Comparison of ENCODE assay signal across 16 cellular contexts in the genomic region with DNA sequence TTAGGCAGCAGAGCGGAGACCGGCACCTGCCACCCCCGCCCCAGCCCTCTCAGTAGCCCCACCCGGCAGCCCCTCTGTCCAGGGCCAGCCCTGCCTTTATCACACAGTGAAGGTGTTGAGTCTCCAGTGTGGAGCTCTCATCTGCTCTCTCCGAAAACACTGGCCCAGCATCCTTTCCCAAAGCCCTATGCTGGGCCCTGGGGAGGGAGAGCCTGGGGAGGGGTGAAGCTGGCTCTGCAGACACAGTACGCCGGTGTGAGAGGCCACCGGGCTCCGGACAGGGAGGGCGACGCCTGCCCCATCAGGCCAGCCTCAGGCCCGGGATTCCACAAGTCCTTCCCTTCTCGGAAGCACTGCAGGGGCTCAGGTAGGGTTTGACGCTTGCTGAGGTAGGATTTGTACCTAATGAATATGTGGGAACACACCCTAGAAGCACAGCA.
DNase-seq lines count a peak whose midpoint lies in the region; ATAC-seq and TF ChIP-seq lines count a peak whose summit lies in the region.
"Had no signal": no experiment of that assay in that cellular context is flagged by ENCODE, and none has a peak within 500 bp of the region (broad histone marks: within the 10 kb centered on the region; RNA-seq: fewer than 3 reads in every experiment).

No MANE protein-coding gene starts in this region.

- H3K4me1 Mint-ChIP-seq in WTC11 (peaks cover 15% of the 10 kb centered on the region), nephron progenitor cell (peaks cover 88% of the 10 kb centered on the region)

- POLR2A ChIA-PET in WTC11 (lab: Charles Lee), result no interaction called here

- H3K27me3 Mint-ChIP-seq in WTC11 (ENCODE audit: low read depth) (peaks cover 69% of the 10 kb centered on the region), nephron progenitor cell (ENCODE audit: low read depth, poor library complexity) (peaks cover 13% of the 10 kb centered on the region)

- H3K27me3 ChIP-seq in right atrium auricular region (no peaks in the 10 kb centered on the region), trophoblast cell (ENCODE audit: insufficient read depth, low read length) (no peaks in the 10 kb centered on the region)

- no peak overlapping the region for H3K23ac ChIP-seq in trophoblast cell (ENCODE audit: low read length)

- no CpG with 5 or more reads among the region's 14 CpGs for WGBS in trophoblast cell (ENCODE audit: extremely low coverage, insufficient coverage, insufficient read length)

- H3K36me3 Mint-ChIP-seq in WTC11 (0 out of 2 replicates have a peak, but pooled peaks cover under 1% of the 10 kb centered on the region), nephron progenitor cell (ENCODE audit: low read depth) (peaks cover 9% of the 10 kb centered on the region)

- peaks cover 3% of the 10 kb centered on the region for H3K79me1 ChIP-seq in trophoblast cell (ENCODE audit: low read length)

- TF ChIP-seq CTCF in right atrium auricular region (IDR thresholded peaks at IDR 0.05) (no peak), WTC11 (IDR thresholded peaks at IDR 0.05) (no peak), nephron progenitor cell (IDR thresholded peaks at IDR 0.05) (no peak)

- H3K9me3 Mint-ChIP-seq in WTC11 (peaks cover 3% of the 10 kb centered on the region), nephron progenitor cell (peaks cover 10% of the 10 kb centered on the region)

- no peak for ATAC-seq in left cardiac atrium
- peak; percentile 22; the same call in 1 of the 2 replicates for ATAC-seq in WTC11
- ATAC-seq in activated CD4-positive, CD25-positive, alpha-beta regulatory T cell treated with anti-CD3 and anti-CD28 coated beads, Interleukin-2, amount 50 U/mL, for 24 hours, result no peak
- ATAC-seq: A549 had no signal

- H2BK12ac ChIP-seq in trophoblast cell (ENCODE audit: low read length), result no peak overlapping the region

- H3K4me3 Mint-ChIP-seq in WTC11, result no peak overlapping the region
- peak overlapping the region; percentile 56 for H3K4me3 Mint-ChIP-seq in nephron progenitor cell
- H3K4me3 Mint-ChIP-seq: CD4-positive, alpha-beta T cell had no signal

- H3K4ac ChIP-seq in trophoblast cell (ENCODE audit: low read depth, low read length), result no peak overlapping the region

- no peak overlapping the region for H3K4me2 ChIP-seq in trophoblast cell (ENCODE audit: low read length)
- H3K4me2 ChIP-seq: A549 had no signal

- DNase-seq in right atrium auricular region (ENCODE audit: low spot score) (peak; percentile 40), left cardiac atrium (no peak), WTC11 (ENCODE audit: low spot score) (no peak), nephron progenitor cell (no peak), trophoblast cell (no peak), NCI-H1436 treated with DMSO at 0.1 percent for 48 hours (lab: John Stamatoyannopoulos, UW) (no peak)
- DNase-seq: AML-193; Caco-2; CD4-positive, alpha-beta T cell; GDM1; GOT3 had no signal

- no peak overlapping the region for H2BK120ac ChIP-seq in trophoblast cell (ENCODE audit: insufficient read depth, low read length, poor library complexity)

- H3K27ac ChIP-seq in right atrium auricular region (no peak overlapping the region), trophoblast cell (ENCODE audit: low read depth, low read length) (no peak overlapping the region)
- H3K27ac ChIP-seq: 22Rv1, A549, C4-2B had no signal

- H3K18ac ChIP-seq in trophoblast cell (ENCODE audit: low read length), result no peak overlapping the region

- H3K4me3 ChIP-seq in right atrium auricular region (no peak overlapping the region), trophoblast cell (ENCODE audit: low read depth, low read length) (no peak overlapping the region)
- H3K4me3 ChIP-seq: A549, HAP-1 had no signal

- H4K91ac ChIP-seq in trophoblast cell (ENCODE audit: low read depth, low read length), result peak overlapping the region; percentile 30

- CTCF ChIA-PET in WTC11 (lab: Charles Lee), result interaction anchor here (1.5 kb wide), 1 partner anchor 106 kb away, joined by 11 read pairs; no protein-coding TSS in a partner anchor

- H3K4me1 ChIP-seq in right atrium auricular region, result peaks cover 0 to 8% of the 10 kb centered on the region in 2 donors
- peaks cover 15 to 18% of the 10 kb centered on the region in 2 experiments for H3K4me1 ChIP-seq in trophoblast cell (ENCODE audit: control insufficient read depth in 1 of 2, insufficient read depth in 2 of 2, low read length in 2 of 2)
- H3K4me1 ChIP-seq: A549, HAP-1 had no signal

- H2AFZ ChIP-seq in trophoblast cell (ENCODE audit: insufficient read depth, low read length, poor library complexity), result no peak overlapping the region

- no peak overlapping the region for H2BK5ac ChIP-seq in trophoblast cell (ENCODE audit: low read depth, low read length, poor library complexity)

- H4K8ac ChIP-seq in trophoblast cell (ENCODE audit: low read depth, low read length), result no peak overlapping the region

- no peak overlapping the region for H3K9ac ChIP-seq in trophoblast cell (ENCODE audit: low read length)

- H2AK5ac ChIP-seq in trophoblast cell (ENCODE audit: low read length), result no peak overlapping the region

- peaks cover 0 to 1% of the 10 kb centered on the region in 2 donors for H3K9me3 ChIP-seq in right atrium auricular region
- no peaks in the 10 kb centered on the region for H3K9me3 ChIP-seq in trophoblast cell (ENCODE audit: insufficient read depth, low read depth, low read length)
- H3K9me3 ChIP-seq: A549, Caco-2, HAP-1 had no signal

- H3K79me2 ChIP-seq in trophoblast cell (ENCODE audit: control insufficient read depth, insufficient read depth, low read length, poor library complexity), result no peaks in the 10 kb centered on the region

- intact Hi-C loops in left cardiac atrium (cut with DNase I), result no loop called here

- H3K36me3 ChIP-seq in right atrium auricular region, result no peaks in the 10 kb centered on the region
- no peaks in the 10 kb centered on the region for H3K36me3 ChIP-seq in trophoblast cell (ENCODE audit: control insufficient read depth in 1 of 2, insufficient read depth in 2 of 2, low read length in 2 of 2)
- H3K36me3 ChIP-seq: HAP-1 had no signal

- no peak overlapping the region for H4K12ac ChIP-seq in trophoblast cell (ENCODE audit: low read depth, low read length)

- H3K27ac Mint-ChIP-seq in WTC11, result no peak overlapping the region
- no peak overlapping the region for H3K27ac Mint-ChIP-seq in nephron progenitor cell
- H3K27ac Mint-ChIP-seq: CD4-positive, alpha-beta T cell had no signal

- no peak overlapping the region for H3K14ac ChIP-seq in trophoblast cell (ENCODE audit: low read length)

TF ChIP-seq in WTC11, 78 proteins besides CTCF, POLR2A, EP300 and RAD21 (continues in another document):
- TF ChIP-seq, protein P1, sequence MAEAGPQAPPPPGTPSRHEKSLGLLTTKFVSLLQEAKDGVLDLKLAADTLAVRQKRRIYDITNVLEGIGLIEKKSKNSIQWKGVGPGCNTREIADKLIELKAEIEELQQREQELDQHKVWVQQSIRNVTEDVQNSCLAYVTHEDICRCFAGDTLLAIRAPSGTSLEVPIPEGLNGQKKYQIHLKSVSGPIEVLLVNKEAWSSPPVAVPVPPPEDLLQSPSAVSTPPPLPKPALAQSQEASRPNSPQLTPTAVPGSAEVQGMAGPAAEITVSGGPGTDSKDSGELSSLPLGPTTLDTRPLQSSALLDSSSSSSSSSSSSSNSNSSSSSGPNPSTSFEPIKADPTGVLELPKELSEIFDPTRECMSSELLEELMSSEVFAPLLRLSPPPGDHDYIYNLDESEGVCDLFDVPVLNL (CRISPR knock-in tag; IDR thresholded peaks at IDR 0.05; ENCODE audit: borderline replicate concordance, low read depth), result no peak
- TF ChIP-seq ZNF138 (CRISPR knock-in tag; conservative IDR thresholded peaks at IDR 0.05) (no peak), NR2C2 (CRISPR knock-in tag; IDR thresholded peaks at IDR 0.05) (no peak), NFYB (CRISPR knock-in tag; conservative IDR thresholded peaks at IDR 0.05; ENCODE audit: low read depth) (no peak), GTF2I (CRISPR knock-in tag; conservative IDR thresholded peaks at IDR 0.05) (no peak)
- TF ChIP-seq, protein P2, sequence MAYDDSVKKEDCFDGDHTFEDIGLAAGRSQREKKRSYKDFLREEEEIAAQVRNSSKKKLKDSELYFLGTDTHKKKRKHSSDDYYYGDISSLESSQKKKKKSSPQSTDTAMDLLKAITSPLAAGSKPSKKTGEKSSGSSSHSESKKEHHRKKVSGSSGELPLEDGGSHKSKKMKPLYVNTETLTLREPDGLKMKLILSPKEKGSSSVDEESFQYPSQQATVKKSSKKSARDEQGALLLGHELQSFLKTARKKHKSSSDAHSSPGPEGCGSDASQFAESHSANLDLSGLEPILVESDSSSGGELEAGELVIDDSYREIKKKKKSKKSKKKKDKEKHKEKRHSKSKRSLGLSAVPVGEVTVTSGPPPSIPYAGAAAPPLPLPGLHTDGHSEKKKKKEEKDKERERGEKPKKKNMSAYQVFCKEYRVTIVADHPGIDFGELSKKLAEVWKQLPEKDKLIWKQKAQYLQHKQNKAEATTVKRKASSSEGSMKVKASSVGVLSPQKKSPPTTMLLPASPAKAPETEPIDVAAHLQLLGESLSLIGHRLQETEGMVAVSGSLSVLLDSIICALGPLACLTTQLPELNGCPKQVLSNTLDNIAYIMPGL (CRISPR knock-in tag; IDR thresholded peaks at IDR 0.05), result no peak
- TF ChIP-seq, protein P3, sequence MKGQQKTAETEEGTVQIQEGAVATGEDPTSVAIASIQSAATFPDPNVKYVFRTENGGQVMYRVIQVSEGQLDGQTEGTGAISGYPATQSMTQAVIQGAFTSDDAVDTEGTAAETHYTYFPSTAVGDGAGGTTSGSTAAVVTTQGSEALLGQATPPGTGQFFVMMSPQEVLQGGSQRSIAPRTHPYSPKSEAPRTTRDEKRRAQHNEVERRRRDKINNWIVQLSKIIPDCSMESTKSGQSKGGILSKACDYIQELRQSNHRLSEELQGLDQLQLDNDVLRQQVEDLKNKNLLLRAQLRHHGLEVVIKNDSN (CRISPR knock-in tag; IDR thresholded peaks at IDR 0.05), result no peak
